17 cellular contexts compared by ENCODE assay signal in the genomic region with DNA sequence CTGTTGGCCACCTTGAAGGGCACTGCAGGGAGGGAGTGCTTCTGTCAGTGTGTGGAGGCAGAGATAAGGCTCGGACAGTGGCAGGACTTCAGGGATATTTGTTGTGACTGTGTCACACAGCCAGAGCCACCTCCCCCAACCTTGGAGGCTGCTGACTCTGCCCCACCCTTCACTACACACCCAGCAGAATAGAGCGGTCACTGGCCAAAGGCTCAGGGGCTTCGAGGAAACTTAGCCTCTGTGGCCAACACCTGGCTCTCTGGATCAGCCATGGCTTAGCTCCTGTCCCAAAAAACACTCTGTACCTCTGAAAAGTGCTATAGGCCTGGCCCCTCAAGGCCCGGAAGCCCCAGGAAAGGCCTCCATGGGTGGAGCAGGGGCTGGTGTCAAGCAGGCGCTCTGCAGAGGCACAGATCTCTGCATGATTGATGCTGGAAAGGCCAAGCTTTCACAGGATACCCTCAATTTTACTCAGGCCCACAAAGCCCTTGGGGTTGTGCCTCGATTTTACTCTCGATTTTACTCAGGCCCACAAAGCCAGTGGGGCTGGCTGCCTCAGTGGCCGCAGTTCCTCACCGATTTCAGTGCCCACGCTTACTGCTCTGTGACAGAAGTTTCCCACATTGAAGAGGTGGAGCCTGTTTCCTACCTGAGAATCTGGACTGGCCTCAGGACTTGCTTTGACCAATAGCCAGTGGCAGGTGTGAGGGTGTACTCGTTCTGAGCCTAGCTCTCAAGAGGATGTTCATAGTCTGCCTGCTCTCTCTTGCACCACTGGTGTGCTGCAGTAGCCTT.
DNase-seq lines count a peak whose midpoint lies in the region; ATAC-seq and TF ChIP-seq lines count a peak whose summit lies in the region.
"Had no signal": no experiment of that assay in that cellular context is flagged by ENCODE, and none has a peak within 500 bp of the region (broad histone marks: within the 10 kb centered on the region; RNA-seq: fewer than 3 reads in every experiment).

No MANE protein-coding gene starts in this region.

- H3K79me2 ChIP-seq in PC-3 (ENCODE audit: low read length), result no peaks in the 10 kb centered on the region

- H3K9ac ChIP-seq in BLaER1 treated with 17β-estradiol and CSF1 and Interleukin-3, amounts not matched to agents 10 nM and 100 nM, result peak overlapping the region in 1 of 11 experiments; percentile 16; a peak in 1 of 22 replicates
- H3K9ac ChIP-seq in PC-3 (ENCODE audit: low read length), result no peak overlapping the region

- H3K9me2 ChIP-seq in PC-3 (replicated peaks; ENCODE audit: low read length), result no peaks in the 10 kb centered on the region

- intact Hi-C loops in PC-3 (cut with micrococcal nuclease), result loop anchor here (10.0 kb wide), 1 partner anchor 168 kb away; no protein-coding TSS in a partner anchor

- no peaks in the 10 kb centered on the region for H4K20me1 ChIP-seq in BLaER1 treated with 17β-estradiol and CSF1 and Interleukin-3, amounts not matched to agents 10 nM and 100 nM
- H4K20me1 ChIP-seq in PC-3 (ENCODE audit: low read length), result no peaks in the 10 kb centered on the region

- POLR2A ChIA-PET in PC-3 (lab: Charles Lee; ENCODE audit: unreplicated experiment), result no interaction called here

- H3K36me3 ChIP-seq in BLaER1 treated with 17β-estradiol and CSF1 and Interleukin-3, amounts not matched to agents 10 nM and 100 nM, result peaks cover 0 to 20% (median 3%) of the 10 kb centered on the region in 11 experiments; a peak in 10 of 22 replicates
- no peaks in the 10 kb centered on the region for H3K36me3 ChIP-seq in PC-3 (ENCODE audit: low read depth, low read length)
- H3K36me3 ChIP-seq: esophagus muscularis mucosa, prostate gland, thyroid gland had no signal

- no peak overlapping the region for H2AFZ ChIP-seq in PC-3 (ENCODE audit: low read length)

- H3K27ac ChIP-seq in BLaER1 treated with 17β-estradiol and CSF1 and Interleukin-3, amounts not matched to agents 10 nM and 100 nM, result peak overlapping the region in 4 of 11 experiments; percentile 32 to 51 (median 43); a peak in 8 of 22 replicates
- H3K27ac ChIP-seq in PC-3 (ENCODE audit: low read length), result no peak overlapping the region
- H3K27ac ChIP-seq: esophagus muscularis mucosa, prostate gland, thyroid gland had no signal

- ATAC-seq in GM19023 (IDR thresholded peaks at IDR 0.05; ENCODE audit: unreplicated experiment) (peak; percentile 57), HG02642 (IDR thresholded peaks at IDR 0.05; ENCODE audit: poor library complexity, unreplicated experiment) (peak; percentile 62), HG03460 (IDR thresholded peaks at IDR 0.05; ENCODE audit: unreplicated experiment) (peak; percentile 53), PC-3 (no peak), GM19397 (IDR thresholded peaks at IDR 0.05; ENCODE audit: unreplicated experiment) (no peak)

- TF ChIP-seq CTCF in PC-3 (conservative IDR thresholded peaks at IDR 0.05; ENCODE audit: low read depth, low read length), result no peak

- BruUV-seq in PC-3 (replicated peaks; lab: Mats Ljungman, UMichigan), result no TSS peak

- H3K4me1 ChIP-seq in BLaER1 treated with 17β-estradiol and CSF1 and Interleukin-3, amounts not matched to agents 10 nM and 100 nM, result peaks cover 5 to 100% (median 88%) of the 10 kb centered on the region in 10 experiments; a peak in 18 of 20 replicates
- H3K4me1 ChIP-seq in PC-3 (ENCODE audit: insufficient read depth, low read length), result no peaks in the 10 kb centered on the region
- H3K4me1 ChIP-seq: esophagus muscularis mucosa, prostate gland, thyroid gland had no signal

- H3K27me3 ChIP-seq in BLaER1 treated with 17β-estradiol and CSF1 and Interleukin-3, amounts not matched to agents 10 nM and 100 nM, result peaks cover 0 to 18% (median 0%) of the 10 kb centered on the region in 11 experiments; a peak in 4 of 22 replicates
- H3K27me3 ChIP-seq in PC-3 (ENCODE audit: low read length), result peaks cover 5% of the 10 kb centered on the region; the same call in 1 of the 2 replicates
- H3K27me3 ChIP-seq: thyroid gland had no signal

- peak overlapping the region in 9 of 11 experiments; percentile 24 to 94 (median 79); a peak in 17 of 22 replicates for H3K4me2 ChIP-seq in BLaER1 treated with 17β-estradiol and CSF1 and Interleukin-3, amounts not matched to agents 10 nM and 100 nM
- H3K4me2 ChIP-seq in PC-3 (ENCODE audit: low read length), result no peak overlapping the region

- CTCF ChIA-PET in PC-3 (lab: Charles Lee), result no interaction called here

- no peak for DNase-seq in NCI-H2227 treated with DMSO at 0.1 percent for 48 hours (lab: John Stamatoyannopoulos, UW)
- no peak for DNase-seq in activated CD4-positive, alpha-beta T cell treated with anti-CD3 and anti-CD28 coated beads for 48 hours
- no peak for DNase-seq in PC-3
- DNase-seq: activated CD4-positive, alpha-beta T cell treated with anti-CD3 and anti-CD28 coated beads, Interleukin-2, amount 50 U/mL, for 4 hours; DMS53; NCI-H1694; NCI-H774; Right ventricle myocardium superior; T-helper 9 cell; thyroid gland had no signal

- peaks cover 28 to 52% (median 39%) of the 10 kb centered on the region in 11 experiments for H3K9me3 ChIP-seq in BLaER1 treated with 17β-estradiol and CSF1 and Interleukin-3, amounts not matched to agents 10 nM and 100 nM (replicated peaks in 1 of 11)
- no peaks in the 10 kb centered on the region for H3K9me3 ChIP-seq in PC-3 (ENCODE audit: low read length)
- H3K9me3 ChIP-seq: esophagus muscularis mucosa, prostate gland, thyroid gland had no signal

- no peaks in the 10 kb centered on the region for H3F3A ChIP-seq in PC-3 (ENCODE audit: low read length, unreplicated experiment)

- no peak overlapping the region; a peak in 1 of 20 replicates for H3K4me3 ChIP-seq in BLaER1 treated with 17β-estradiol and CSF1 and Interleukin-3, amounts not matched to agents 10 nM and 100 nM
- H3K4me3 ChIP-seq in PC-3 (ENCODE audit: low read length), result no peak overlapping the region
- H3K4me3 ChIP-seq: esophagus muscularis mucosa, prostate gland, thyroid gland had no signal

Comparison
In these comparisons a context has a peak if more than half of its experiments do, and no peak if none do; other contexts are left out.
1. ATAC-seq: peak in GM19023 (single experiment), HG02642 (single experiment) and HG03460 (single experiment); none in PC-3 (single experiment) and GM19397 (single experiment).